In the genomic region with DNA sequence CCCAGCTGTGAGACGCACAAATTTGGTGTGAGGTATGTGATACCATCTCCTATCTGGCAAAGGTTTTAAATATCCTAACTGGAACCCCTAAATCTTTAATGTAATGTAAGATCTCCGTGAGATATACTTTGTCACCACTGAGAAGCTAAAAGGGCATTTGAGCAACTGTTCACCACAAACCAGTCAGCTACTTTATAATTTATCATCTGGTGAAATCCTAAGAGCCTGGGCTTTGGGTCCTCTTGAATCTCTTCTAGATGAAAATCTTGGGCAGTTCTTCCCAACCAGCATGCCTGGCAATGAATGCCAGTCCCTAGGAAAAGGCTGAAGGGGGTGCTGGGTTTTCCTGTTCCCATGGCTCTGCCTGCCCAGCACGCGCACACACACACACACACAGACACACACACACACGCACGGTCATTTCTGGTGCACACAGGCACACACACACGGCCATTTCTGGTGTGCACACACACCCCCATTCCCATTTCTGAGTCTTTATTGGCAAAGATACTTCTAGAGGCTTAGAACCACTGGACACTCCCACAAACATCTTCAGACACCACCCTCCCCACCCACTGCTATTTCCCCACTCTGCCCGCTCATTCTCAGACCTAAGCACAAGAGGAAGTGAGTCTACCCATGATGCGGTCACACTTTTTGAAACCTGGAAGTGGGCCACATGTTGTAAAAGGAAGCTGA, we compare ENCODE assay signal across 1 cellular context.
TF ChIP-seq lines count a peak whose summit lies in the region.

No MANE protein-coding gene starts in this region.

TF ChIP-seq in IMR-90, 13 proteins besides CTCF, POLR2A, EP300 and RAD21:
- TF ChIP-seq USF2 (IDR thresholded peaks at IDR 0.05; ENCODE audit: low read depth, low read length) (peak; percentile 33; the same call in 1 of the 2 replicates), MXI1 (IDR thresholded peaks at IDR 0.05; ENCODE audit: borderline replicate concordance, low read depth, low read length) (no peak), MAFK (IDR thresholded peaks at IDR 0.05; ENCODE audit: low read depth, low read length) (no peak), CHD1 (IDR thresholded peaks at IDR 0.05; ENCODE audit: low read depth, low read length) (no peak), SMC3 (IDR thresholded peaks at IDR 0.05; ENCODE audit: low read depth, low read length) (0 out of 2 replicates have a peak, but pooled peaks have one; percentile 15), CEBPB (IDR thresholded peaks at IDR 0.05; ENCODE audit: low read depth, low read length) (peak; percentile 94), FOS (IDR thresholded peaks at IDR 0.05; ENCODE audit: low read depth, low read length) (peak; percentile 19; the same call in 1 of the 2 replicates), NFE2L2 (IDR thresholded peaks at IDR 0.05; ENCODE audit: low read depth, low read length) (peak; percentile 36; the same call in 1 of the 2 replicates), BHLHE40 (IDR thresholded peaks at IDR 0.05; ENCODE audit: low read depth, low read length) (peak; percentile 36; the same call in 1 of the 2 replicates), MAZ (IDR thresholded peaks at IDR 0.05; ENCODE audit: borderline replicate concordance, low read depth, low read length) (peak; percentile 52; the same call in 1 of the 2 replicates), RFX5 (IDR thresholded peaks at IDR 0.05; ENCODE audit: low read depth, low read length) (no peak), RCOR1 (IDR thresholded peaks at IDR 0.05; ENCODE audit: insufficient replicate concordance, low read length) (peak; percentile 10)
- TF ChIP-seq, protein P1, sequence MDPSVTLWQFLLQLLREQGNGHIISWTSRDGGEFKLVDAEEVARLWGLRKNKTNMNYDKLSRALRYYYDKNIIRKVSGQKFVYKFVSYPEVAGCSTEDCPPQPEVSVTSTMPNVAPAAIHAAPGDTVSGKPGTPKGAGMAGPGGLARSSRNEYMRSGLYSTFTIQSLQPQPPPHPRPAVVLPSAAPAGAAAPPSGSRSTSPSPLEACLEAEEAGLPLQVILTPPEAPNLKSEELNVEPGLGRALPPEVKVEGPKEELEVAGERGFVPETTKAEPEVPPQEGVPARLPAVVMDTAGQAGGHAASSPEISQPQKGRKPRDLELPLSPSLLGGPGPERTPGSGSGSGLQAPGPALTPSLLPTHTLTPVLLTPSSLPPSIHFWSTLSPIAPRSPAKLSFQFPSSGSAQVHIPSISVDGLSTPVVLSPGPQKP (IDR thresholded peaks at IDR 0.05; ENCODE audit: borderline replicate concordance, low read depth, low read length), result no peak
